ENCODE assay signal across 8 cellular contexts in genomic region chr7:26375604-26376207, GRCh38.
DNase-seq lines count a peak whose midpoint lies in the region; ATAC-seq lines count a peak whose summit lies in the region.

No MANE protein-coding gene starts in this region.

- ATAC-seq in GM18909 (IDR thresholded peaks at IDR 0.05; ENCODE audit: poor library complexity, unreplicated experiment) (peak; percentile 37), aorta (ENCODE audit: low FRiP score) (no peak)
- ATAC-seq in naive thymus-derived CD8-positive, alpha-beta T cell = peak; percentile 24 to 35

- no peaks in the 10 kb centered on the region for H3K9me3 ChIP-seq in aorta (ENCODE audit: control insufficient read depth, low read length)

- no peak overlapping the region for H3K4me3 ChIP-seq in aorta (ENCODE audit: low read length in 2 of 2)

- WGBS in aorta, 2 donors = 19 to 20% methylated on average over 23 of the region's 23 CpGs

- in situ Hi-C loops in ACHN (cut with HindIII; ENCODE audit: low pct_ligation_motif_present, low pct_unique_long_range_greater_than_20kb, low sequenced_read_pairs) = no loop called here

- POLR2A ChIA-PET in naive thymus-derived CD8-positive, alpha-beta T cell (lab: Charles Lee) = interaction anchor here (0.6 kb wide), 1 partner anchor 289 kb away, joined by 3 read pairs; no protein-coding TSS in a partner anchor

- peaks cover 2 to 5% (median 3%) of the 10 kb centered on the region in 3 donors for H3K4me1 Mint-ChIP-seq in IgD-negative memory B cell
- H3K4me1 Mint-ChIP-seq in activated naive CD8-positive, alpha-beta T cell (ENCODE audit: low read depth) = peaks cover 4% of the 10 kb centered on the region
- H3K4me1 Mint-ChIP-seq in naive thymus-derived CD8-positive, alpha-beta T cell = peaks cover 0 to 5% (median 3%) of the 10 kb centered on the region in 4 donors

- H3K4me1 ChIP-seq in aorta (ENCODE audit: control insufficient read depth in 1 of 2, insufficient read depth in 2 of 2, low read length in 2 of 2) = no peaks in the 10 kb centered on the region

- intact Hi-C loops in aorta (cut with DNase I) = loop anchor here in 1 of 2 donors (5.0 to 10.0 kb wide), 2 partner anchors 489 to 787 kb away; partner anchors contain the start of gene SKAP2

- H3K27ac Mint-ChIP-seq in IgD-negative memory B cell = peak overlapping the region in 1 of 3 donors; percentile 32
- no peak overlapping the region for H3K27ac Mint-ChIP-seq in activated naive CD8-positive, alpha-beta T cell
- H3K27ac Mint-ChIP-seq in naive thymus-derived CD8-positive, alpha-beta T cell = peak overlapping the region in 1 of 10 donors; percentile 68

- peaks cover 13% of the 10 kb centered on the region for H3K36me3 Mint-ChIP-seq in IgD-negative memory B cell
- H3K36me3 Mint-ChIP-seq in activated naive CD8-positive, alpha-beta T cell = peaks cover 11% of the 10 kb centered on the region
- peaks cover 9 to 13% (median 13%) of the 10 kb centered on the region in 3 donors for H3K36me3 Mint-ChIP-seq in naive thymus-derived CD8-positive, alpha-beta T cell

- no peaks in the 10 kb centered on the region for H3K9me3 Mint-ChIP-seq in IgD-negative memory B cell
- H3K9me3 Mint-ChIP-seq in activated naive CD8-positive, alpha-beta T cell (ENCODE audit: low read depth) = no peaks in the 10 kb centered on the region
- no peaks in the 10 kb centered on the region for H3K9me3 Mint-ChIP-seq in naive thymus-derived CD8-positive, alpha-beta T cell

- peak; percentile 63 for DNase-seq in ACHN
- peak in 2 of 10 donors; percentile 20 to 23 for DNase-seq in naive thymus-derived CD8-positive, alpha-beta T cell
- DNase-seq in activated CD4-positive, CD25-positive, alpha-beta regulatory T cell (lab: John Stamatoyannopoulos, UW) = no peak
- DNase-seq in aorta = no peak
- no peak for DNase-seq in SKM-1 (lab: John Stamatoyannopoulos, UW; ENCODE audit: unreplicated experiment)

- H3K4me3 Mint-ChIP-seq in IgD-negative memory B cell = peak overlapping the region; percentile 75 to 91 (median 88)
- H3K4me3 Mint-ChIP-seq in activated naive CD8-positive, alpha-beta T cell = peak overlapping the region; percentile 77
- H3K4me3 Mint-ChIP-seq in naive thymus-derived CD8-positive, alpha-beta T cell = peak overlapping the region; percentile 58 to 85 (median 78)

- no peaks in the 10 kb centered on the region for H3K27me3 Mint-ChIP-seq in IgD-negative memory B cell
- H3K27me3 Mint-ChIP-seq in activated naive CD8-positive, alpha-beta T cell = peaks cover 17% of the 10 kb centered on the region
- H3K27me3 Mint-ChIP-seq in naive thymus-derived CD8-positive, alpha-beta T cell = peaks cover 19 to 34% (median 21%) of the 10 kb centered on the region in 5 donors

- H3K27me3 ChIP-seq in aorta (ENCODE audit: control insufficient read depth in 1 of 2, insufficient read depth in 2 of 2, low read length in 1 of 2) = peaks cover 0 to 3% of the 10 kb centered on the region in 2 donors

- no peak overlapping the region for H3K27ac ChIP-seq in aorta (ENCODE audit: low read depth in 1 of 2, low read length in 2 of 2)

- no peaks in the 10 kb centered on the region for H3K36me3 ChIP-seq in aorta (ENCODE audit: control insufficient read depth in 1 of 2, insufficient read depth in 2 of 2, low read length in 1 of 2)
